In genomic region chr14:31988237-31988636, GRCh38 we compare ENCODE assay signal across 18 cellular contexts.
DNase-seq lines count a peak whose midpoint lies in the region; ATAC-seq and TF ChIP-seq lines count a peak whose summit lies in the region.
"Had no signal": no experiment of that assay in that cellular context is flagged by ENCODE, and none has a peak within 500 bp of the region (broad histone marks: within the 10 kb centered on the region; RNA-seq: fewer than 3 reads in every experiment).

No MANE protein-coding gene starts in this region.

- H3K4me3 ChIP-seq in right atrium auricular region: no peak overlapping the region
- no peak overlapping the region for H3K4me3 ChIP-seq in H7 (ENCODE audit: insufficient read depth, low read depth, low read length)
- no peak overlapping the region for H3K4me3 ChIP-seq in transverse colon
- H3K4me3 ChIP-seq: BLaER1 had no signal

- TF ChIP-seq CTCF in right atrium auricular region (IDR thresholded peaks at IDR 0.05): no peak
- no peak for TF ChIP-seq CTCF in neural crest cell (conservative IDR thresholded peaks at IDR 0.05)
- no peak for TF ChIP-seq CTCF in transverse colon (IDR thresholded peaks at IDR 0.05)

- no peak for DNase-seq in Right ventricle myocardium superior
- no peak for DNase-seq in right atrium auricular region (ENCODE audit: low spot score)
- peak; percentile 63 for DNase-seq in amniotic epithelial cell (ENCODE audit: low read depth)
- DNase-seq in left lobe of liver (ENCODE audit: low spot score): no peak
- DNase-seq in neural crest cell (ENCODE audit: low read depth, low spot score): no peak
- DNase-seq in T1000 (lab: John Stamatoyannopoulos, UW): no peak
- DNase-seq in H7: no peak
- no peak for DNase-seq in transverse colon
- DNase-seq: 8988T; Calu3; CD8-positive, alpha-beta T cell; DMS79 treated with DMSO at 0.1 percent for 48 hours; GF-D8; HCEC 1CT; IMR-90 had no signal

- H3K9me3 Mint-ChIP-seq in neural crest cell: peaks cover 15% of the 10 kb centered on the region

- peaks cover 18% of the 10 kb centered on the region for H3K36me3 Mint-ChIP-seq in neural crest cell (ENCODE audit: low read depth)
- H3K36me3 Mint-ChIP-seq: CD14-positive monocyte; CD8-positive, alpha-beta T cell had no signal

- peak overlapping the region; percentile 24 for H3K4me3 Mint-ChIP-seq in neural crest cell
- H3K4me3 Mint-ChIP-seq: CD14-positive monocyte; CD8-positive, alpha-beta T cell had no signal

- intact Hi-C loops in Right ventricle myocardium superior (cut with DNase I): no loop called here
- intact Hi-C loops in transverse colon (cut with DNase I; ENCODE audit: low total_unique reads): no loop called here

- TF ChIP-seq EP300 in transverse colon (IDR thresholded peaks at IDR 0.05; ENCODE audit: low read depth): no peak

- H3K27ac ChIP-seq in right atrium auricular region (peak overlapping the region in 1 of 2 donors; percentile 30), transverse colon (no peak overlapping the region)
- H3K27ac ChIP-seq: BLaER1, HL-60 had no signal

- H3K4me1 ChIP-seq in right atrium auricular region (peaks cover 0 to 23% of the 10 kb centered on the region in 2 donors), transverse colon (peaks cover 0 to 11% (median 7%) of the 10 kb centered on the region in 4 donors)

- no peaks in the 10 kb centered on the region for H3K36me3 ChIP-seq in right atrium auricular region
- no peaks in the 10 kb centered on the region for H3K36me3 ChIP-seq in H7 (replicated peaks; ENCODE audit: control insufficient read depth, insufficient read depth, low read length)
- no peaks in the 10 kb centered on the region for H3K36me3 ChIP-seq in transverse colon
- H3K36me3 ChIP-seq: BLaER1 had no signal

- no peaks in the 10 kb centered on the region for H3K27me3 Mint-ChIP-seq in neural crest cell (ENCODE audit: low read depth)

- TF ChIP-seq POLR2A in transverse colon (IDR thresholded peaks at IDR 0.05): no peak

- in situ Hi-C loops in transverse colon (cut with MboI; ENCODE audit: low pct_ligation_motif_present in 1 of 4, low pct_unique_long_range_greater_than_20kb in 1 of 4, low sequenced_read_pairs in 3 of 4): no loop called here

- H3K27me3 ChIP-seq in right atrium auricular region: no peaks in the 10 kb centered on the region
- no peaks in the 10 kb centered on the region for H3K27me3 ChIP-seq in H7 (ENCODE audit: control insufficient read depth, insufficient read depth, low read length)
- H3K27me3 ChIP-seq in transverse colon: no peaks in the 10 kb centered on the region
- H3K27me3 ChIP-seq: BLaER1 had no signal

- 13 to 63% methylated on average over 1 of the region's 1 CpG for WGBS in transverse colon (ENCODE audit: low coverage in 1 of 2), 2 donors

- H3K9me3 ChIP-seq in right atrium auricular region (peaks cover 0 to 18% of the 10 kb centered on the region in 2 donors), transverse colon (peaks cover under 1 to 6% of the 10 kb centered on the region in 2 donors)

- peak overlapping the region; percentile 63 for H3K27ac Mint-ChIP-seq in neural crest cell (ENCODE audit: unreplicated experiment)
- H3K27ac Mint-ChIP-seq: CD14-positive monocyte; CD8-positive, alpha-beta T cell had no signal

- H3K4me1 Mint-ChIP-seq in neural crest cell: peaks cover 52% of the 10 kb centered on the region
- H3K4me1 Mint-ChIP-seq: CD14-positive monocyte had no signal

- ATAC-seq in Right ventricle myocardium superior (ENCODE audit: poor library complexity) (peak; percentile 58), left lobe of liver (peak; percentile 77)
- ATAC-seq: CD8-positive, alpha-beta T cell had no signal
